ENCODE assay signal across 26 cellular contexts in genomic region chr1:118104956-118105355, GRCh38.
"Had no signal": no experiment of that assay in that cellular context is flagged by ENCODE, and none has a peak within 500 bp of the region (broad histone marks: within the 10 kb centered on the region; RNA-seq: fewer than 3 reads in every experiment).

No MANE protein-coding gene starts in this region.

- H3K9me3 Mint-ChIP-seq: activated CD4-positive, alpha-beta T cell treated with anti-CD3 and anti-CD28 coated beads, Interleukin-2, amount 10 ng/mL, durations not matched to agents 24 days and 14 days; activated T-cell treated with anti-CD3 and anti-CD28 coated beads, Interleukin-2, amount 50 U/mL, for 24 hours; activated T-helper 1 cell treated with anti-CD3 and anti-CD28 coated beads, Interleukin-12 subunit alpha, Interleukin-12 subunit beta, Interleukin-2, Interleukin-4 antibody, amounts not matched to agents 30 ng/mL and 10 ng/mL and 1 ng/mL, durations not matched to agents 14 hours and 24 hours and 36 hours; T-cell had no signal

- H3K4me3 ChIP-seq: SK-N-MC had no signal

- H3K4me1 Mint-ChIP-seq: activated CD4-positive, alpha-beta T cell treated with anti-CD3 and anti-CD28 coated beads, Interleukin-2, amount 10 ng/mL, durations not matched to agents 24 days and 14 days; activated CD8-positive, alpha-beta memory T cell treated with anti-CD3 and anti-CD28 coated beads, Interleukin-2, amount 10 ng/mL, durations not matched to agents 7 days and 5 days; T-cell had no signal

- H3K36me3 Mint-ChIP-seq: activated CD8-positive, alpha-beta memory T cell treated with anti-CD3 and anti-CD28 coated beads, Interleukin-2, amount 10 ng/mL, durations not matched to agents 7 days and 5 days; activated naive CD8-positive, alpha-beta T cell; T-cell; WTC11 had no signal

- ATAC-seq: activated CD8-positive, alpha-beta memory T cell treated with anti-CD3 and anti-CD28 coated beads, Interleukin-2, amount 10 ng/mL, durations not matched to agents 7 days and 5 days; T-cell; WTC11 had no signal

- H3K36me3 ChIP-seq: brain microvascular endothelial cell had no signal

- DNase-seq: activated CD4-positive, alpha-beta T cell treated with anti-CD3 and anti-CD28 coated beads, Interleukin-2, amount 10 ng/mL, durations not matched to agents 24 days and 14 days; activated CD4-positive, alpha-beta T cell treated with anti-CD3 and anti-CD28 coated beads, Interleukin-2, amount 50 U/mL, for 48 hours; activated CD4-positive, CD25-positive, alpha-beta regulatory T cell treated with anti-CD3 and anti-CD28 coated beads, Interleukin-2, amount 50 U/mL, for 72 hours; activated CD8-positive, alpha-beta memory T cell treated with anti-CD3 and anti-CD28 coated beads, Interleukin-2, amount 10 ng/mL, durations not matched to agents 7 days and 5 days; activated effector memory CD4-positive, alpha-beta T cell treated with Interleukin-2 at 50 U/mL for 16 hours; activated naive CD4-positive, alpha-beta T cell treated with Interleukin-2 at 50 U/mL for 16 hours; activated T-cell treated with anti-CD3 and anti-CD28 coated beads, Interleukin-2, amount 50 U/mL, for 24 hours; amygdala; brain microvascular endothelial cell; cerebellar nuclear complex; Karpas-422; NCI-H146; NCI-H187 treated with DMSO at 0.1 percent for 48 hours; NCI-H2171; NCI-H2227 treated with DMSO at 0.1 percent for 48 hours; NCI-H510A; NCI-H526 treated with DMSO at 0.1 percent for 48 hours; NCI-H82; SIG-M5; T-cell; T-helper 2 cell; T1000 had no signal

- H3K27me3 Mint-ChIP-seq: activated CD4-positive, alpha-beta T cell treated with anti-CD3 and anti-CD28 coated beads, Interleukin-2, amount 10 ng/mL, durations not matched to agents 24 days and 14 days; activated CD8-positive, alpha-beta memory T cell treated with anti-CD3 and anti-CD28 coated beads, Interleukin-2, amount 10 ng/mL, durations not matched to agents 7 days and 5 days; activated T-cell treated with anti-CD3 and anti-CD28 coated beads, Interleukin-2, amount 50 U/mL, for 24 hours; T-cell had no signal

- H3K27ac Mint-ChIP-seq: activated CD4-positive, alpha-beta T cell treated with anti-CD3 and anti-CD28 coated beads, Interleukin-2, amount 10 ng/mL, durations not matched to agents 24 days and 14 days; activated CD8-positive, alpha-beta memory T cell treated with anti-CD3 and anti-CD28 coated beads, Interleukin-2, amount 10 ng/mL, durations not matched to agents 7 days and 5 days; activated naive CD8-positive, alpha-beta T cell; activated T-cell treated with anti-CD3 and anti-CD28 coated beads, Interleukin-2, amount 50 U/mL, for 24 hours; activated T-helper 1 cell treated with anti-CD3 and anti-CD28 coated beads, Interleukin-12 subunit alpha, Interleukin-12 subunit beta, Interleukin-2, Interleukin-4 antibody, amounts not matched to agents 30 ng/mL and 10 ng/mL and 1 ng/mL, durations not matched to agents 14 hours and 24 hours and 36 hours; T-cell; WTC11 had no signal

- H3K27me3 ChIP-seq: brain microvascular endothelial cell had no signal

- H3K4me3 Mint-ChIP-seq: activated CD4-positive, alpha-beta T cell treated with anti-CD3 and anti-CD28 coated beads, Interleukin-2, amount 10 ng/mL, durations not matched to agents 24 days and 14 days; activated CD8-positive, alpha-beta memory T cell treated with anti-CD3 and anti-CD28 coated beads, Interleukin-2, amount 10 ng/mL, durations not matched to agents 7 days and 5 days; activated naive CD8-positive, alpha-beta T cell; activated T-cell treated with anti-CD3 and anti-CD28 coated beads, Interleukin-2, amount 50 U/mL, for 24 hours; activated T-helper 1 cell treated with anti-CD3 and anti-CD28 coated beads, Interleukin-12 subunit alpha, Interleukin-12 subunit beta, Interleukin-2, Interleukin-4 antibody, amounts not matched to agents 30 ng/mL and 10 ng/mL and 1 ng/mL, durations not matched to agents 14 hours and 24 hours and 36 hours; T-cell; WTC11 had no signal

- H3K27ac ChIP-seq: brain microvascular endothelial cell, SK-N-MC had no signal
